16 cellular contexts compared by ENCODE assay signal in genomic region chr17:6914711-6915110, GRCh38.
DNase-seq lines count a peak whose midpoint lies in the region; ATAC-seq and TF ChIP-seq lines count a peak whose summit lies in the region.
"Had no signal": no experiment of that assay in that cellular context is flagged by ENCODE, and none has a peak within 500 bp of the region (broad histone marks: within the 10 kb centered on the region; RNA-seq: fewer than 3 reads in every experiment).

No MANE protein-coding gene starts in this region.

- ATAC-seq in DND-41 (ENCODE audit: insufficient read depth, low read depth), result peak; percentile 23; the same call in 1 of the 3 replicates

- H3K9me3 ChIP-seq in BLaER1, result no peaks in the 10 kb centered on the region
- H3K9me3 ChIP-seq in DND-41 (ENCODE audit: insufficient read depth, low read length, severe bottlenecking), result no peaks in the 10 kb centered on the region
- H3K9me3 ChIP-seq: left ventricle myocardium inferior, sigmoid colon, stomach had no signal

- peak; percentile 24 for DNase-seq in DND-41
- peak; percentile 35 for DNase-seq in OCI-M1 (lab: John Stamatoyannopoulos, UW)
- peak; percentile 71 for DNase-seq in fibroblast of mammary gland (ENCODE audit: low read depth)
- no peak for DNase-seq in SK-N-DZ (ENCODE audit: low spot score)
- no peak for DNase-seq in GM13977 (ENCODE audit: low spot score)
- DNase-seq in effector CD8-positive, alpha-beta T cell (lab: John Stamatoyannopoulos, UW), result no peak
- no peak for DNase-seq in pons (ENCODE audit: low spot score)
- DNase-seq: activated CD8-positive, alpha-beta memory T cell treated with anti-CD3 and anti-CD28 coated beads for 24 hours; activated naive CD4-positive, alpha-beta T cell; natural killer cell; NCI-H446 treated with DMSO at 0.1 percent for 48 hours; Peyer's patch; sigmoid colon; stomach had no signal

- H3K27ac ChIP-seq in BLaER1, result no peak overlapping the region
- H3K27ac ChIP-seq in DND-41 (ENCODE audit: low read length), result no peak overlapping the region
- H3K27ac ChIP-seq: Peyer's patch, sigmoid colon, stomach had no signal

- TF ChIP-seq CTCF in DND-41 (IDR thresholded peaks at IDR 0.05; ENCODE audit: borderline replicate concordance, extremely low read depth, low read length, poor library complexity, severe bottlenecking), result no peak
- no peak for TF ChIP-seq CTCF in fibroblast of mammary gland (conservative IDR thresholded peaks at IDR 0.05; ENCODE audit: control insufficient read depth, insufficient read depth, low read depth, low read length)
- no peak for TF ChIP-seq CTCF in GM13977 (IDR thresholded peaks at IDR 0.05; ENCODE audit: extremely low read depth, insufficient read depth, missing control alignments)

- H3K4me2 ChIP-seq in BLaER1, result peak overlapping the region; percentile 96; the same call in 1 of the 2 replicates
- H3K4me2 ChIP-seq in DND-41 (ENCODE audit: insufficient read depth, low read length), result no peak overlapping the region

- H3K27me3 ChIP-seq in BLaER1 (no peaks in the 10 kb centered on the region), DND-41 (ENCODE audit: insufficient read depth, low read length, poor library complexity) (no peaks in the 10 kb centered on the region)
- H3K27me3 ChIP-seq: Peyer's patch had no signal

- H3K4me1 ChIP-seq in BLaER1 (peaks cover 28% of the 10 kb centered on the region), DND-41 (ENCODE audit: insufficient read depth, low read length) (peaks cover 9% of the 10 kb centered on the region)

- H3K9ac ChIP-seq in BLaER1, result no peak overlapping the region
- H3K9ac ChIP-seq in DND-41 (ENCODE audit: low read depth, low read length), result no peak overlapping the region

- H3K4me3 ChIP-seq in BLaER1 (no peak overlapping the region), DND-41 (ENCODE audit: low read depth in 1 of 2, low read length in 2 of 2) (no peak overlapping the region), fibroblast of mammary gland (ENCODE audit: control insufficient read depth, low read depth, low read length) (no peak overlapping the region)

- no peaks in the 10 kb centered on the region for H3K79me2 ChIP-seq in DND-41 (ENCODE audit: insufficient read depth, low read length)

- in situ Hi-C loops in GM13977 (cut with MboI; ENCODE audit: low pct_unique_long_range_greater_than_20kb, low sequenced_read_pairs, unreplicated experiment), result loop anchor here (5.0 to 25.0 kb wide), 2 partner anchors 93 to 223 kb away; no protein-coding TSS in a partner anchor

- H4K20me1 ChIP-seq in BLaER1 (no peaks in the 10 kb centered on the region; the same call in 1 of the 2 replicates), DND-41 (ENCODE audit: insufficient read depth, low read length) (no peaks in the 10 kb centered on the region)

- H3K36me3 ChIP-seq in BLaER1, result no peaks in the 10 kb centered on the region
- H3K36me3 ChIP-seq in DND-41 (ENCODE audit: insufficient read depth, low read length), result no peaks in the 10 kb centered on the region
- H3K36me3 ChIP-seq: left ventricle myocardium inferior, Peyer's patch, sigmoid colon, stomach had no signal

- no peak overlapping the region for H2AFZ ChIP-seq in DND-41 (ENCODE audit: low read depth, low read length)

Comparison
In these comparisons a context has a peak if more than half of its experiments do, and no peak if none do; other contexts are left out.
1. DNase-seq: peak in DND-41 (single experiment), OCI-M1 (single experiment) and fibroblast of mammary gland (single experiment); none in SK-N-DZ (single experiment), GM13977 (single experiment), effector CD8-positive, alpha-beta T cell (single experiment) and pons (single experiment).